Comparison of ENCODE assay signal across 8 cellular contexts in genomic region chr6:32195652-32195901, GRCh38. TPM values are rescaled to one million over a fixed set of nuclear protein-coding genes. Genes with fewer than 3 reads are reported as not detected.
DNase-seq lines count a peak whose midpoint lies in the region; ATAC-seq and TF ChIP-seq lines count a peak whose summit lies in the region.

No MANE protein-coding gene starts in this region.

- peaks cover 42% of the 10 kb centered on the region for H3K4me1 ChIP-seq in upper lobe of right lung

- H3K27ac ChIP-seq in angular gyrus (ENCODE audit: low read depth, low read length) (peak overlapping the region; percentile 100), upper lobe of right lung (peak overlapping the region; percentile 100)

- TF ChIP-seq CTCF in HFF-Myc (IDR thresholded peaks at IDR 0.05; ENCODE audit: low read depth, low read length, missing control alignments) = peak; percentile 31
- TF ChIP-seq CTCF in upper lobe of right lung (IDR thresholded peaks at IDR 0.05) = peak; percentile 51

- H3K27me3 Mint-ChIP-seq in T-helper 17 cell = no peaks in the 10 kb centered on the region

- ATAC-seq in T-helper 17 cell (peak; percentile 83), left cardiac atrium (peak; percentile 89), upper lobe of right lung (peak; percentile 94)

- H3K9me3 ChIP-seq in T-helper 17 cell (ENCODE audit: control insufficient read depth, low read length, poor library complexity, severe bottlenecking) = no peaks in the 10 kb centered on the region
- no peaks in the 10 kb centered on the region for H3K9me3 ChIP-seq in upper lobe of right lung

- DNase-seq in EL = peak; percentile 100
- peak; percentile 96 for DNase-seq in HFF-Myc (ENCODE audit: extremely low read depth, low read depth)
- DNase-seq in NCI-H146 (lab: John Stamatoyannopoulos, UW) = peak; percentile 100
- peak; percentile 96 to 100 (median 99) for DNase-seq in T-helper 17 cell
- peak; percentile 100 for DNase-seq in left cardiac atrium
- DNase-seq in posterior cingulate gyrus = peak; percentile 100
- DNase-seq in upper lobe of right lung = peak; percentile 100

- intact Hi-C loops in left cardiac atrium (cut with DNase I) = no loop called here
- intact Hi-C loops in posterior cingulate gyrus (cut with DNase I) = loop anchor here (2.0 to 5.0 kb wide), 5 partner anchors 19 to 1007 kb away; partner anchors contain the start of genes AGPAT1, ATF6B, HSD17B8 and RXRB
- intact Hi-C loops in upper lobe of right lung (cut with DNase I) = no loop called here

- H3K4me3 ChIP-seq in HFF-Myc (replicated peaks; ENCODE audit: low read depth, low read length) (peak overlapping the region; percentile 68), upper lobe of right lung (peak overlapping the region; percentile 86)

- peaks cover 7% of the 10 kb centered on the region for H3K36me3 Mint-ChIP-seq in T-helper 17 cell (ENCODE audit: low read depth)

- peak overlapping the region; percentile 92 for H3K4me3 Mint-ChIP-seq in T-helper 17 cell

- peak overlapping the region; percentile 94 for H3K27ac Mint-ChIP-seq in T-helper 17 cell

- no peaks in the 10 kb centered on the region for H3K27me3 ChIP-seq in upper lobe of right lung

- H3K36me3 ChIP-seq in upper lobe of right lung = no peaks in the 10 kb centered on the region

- H3K4me1 Mint-ChIP-seq in T-helper 17 cell = peaks cover 42% of the 10 kb centered on the region

RNA-seq across cellular contexts. Expression of gene GPSM3, which starts 3.1 kb away (rescaled TPM):
- 100 to 1,000 TPM; 268 to 291 TPM for total RNA-seq in T-helper 17 cell
- 10 to 100 TPM in 1 of 2 donors, 1 to 10 TPM in 1; 8.5 to 15.8 TPM for total RNA-seq in left cardiac atrium
- 51.9 TPM for total RNA-seq in upper lobe of right lung

RNA-seq across cellular contexts. Expression of gene PBX2, which starts 5.6 kb away (rescaled TPM):
- total RNA-seq in T-helper 17 cell (100 to 1,000 TPM; 103 to 110 TPM), left cardiac atrium (10 to 100 TPM; 43.7 to 47.7 TPM), upper lobe of right lung (100 TPM)

RNA-seq across cellular contexts. Expression of gene AGER, which starts 11.5 kb away (rescaled TPM):
- total RNA-seq in T-helper 17 cell (10 to 100 TPM; 22.2 to 27.4 TPM), left cardiac atrium (1 to 10 TPM; 2.4 to 2.8 TPM), upper lobe of right lung (1,590 TPM)

RNA-seq across cellular contexts. Expression of gene RNF5, which starts 17.4 kb away (rescaled TPM):
- total RNA-seq in T-helper 17 cell = 10 to 100 TPM; 20.9 to 30.0 TPM
- total RNA-seq in left cardiac atrium = 10 to 100 TPM; 73.0 to 77.9 TPM
- 44.6 TPM for total RNA-seq in upper lobe of right lung

RNA-seq across cellular contexts. Expression of gene AGPAT1, which starts 19.7 kb away (rescaled TPM):
- total RNA-seq in T-helper 17 cell (10 to 100 TPM; 22.7 to 54.2 TPM), left cardiac atrium (10 to 100 TPM; 54.8 to 58.1 TPM), upper lobe of right lung (53.0 TPM)

Comparison
In these comparisons a context has a peak if more than half of its experiments do, and no peak if none do; other contexts are left out.
1. Peak in every context shown above with its lines: DNase-seq, ATAC-seq, H3K4me3 ChIP-seq and H3K27ac ChIP-seq.
2. RNA of gene AGER, which starts 11.5 kb away (total RNA-seq): 1,590 TPM in upper lobe of right lung (single experiment); 22.2 to 27.4 TPM in T-helper 17 cell and 2.4 to 2.8 TPM in left cardiac atrium; every median in the first group is over 10 times any median in the second.